Comparison of ENCODE assay signal across 8 cellular contexts in genomic region chr3:152257246-152258074, GRCh38. TPM values are rescaled to one million over a fixed set of nuclear protein-coding genes. Genes with fewer than 3 reads are reported as not detected.
A peak's percentile ranks its signal among the peaks of the same experiment; 100 is the strongest.
DNase-seq lines count a peak whose midpoint lies in the region; ATAC-seq and TF ChIP-seq lines count a peak whose summit lies in the region.

No MANE protein-coding gene starts in this region.

- H3K36me3 Mint-ChIP-seq in IgD-negative memory B cell, result peaks cover 2% of the 10 kb centered on the region

- ATAC-seq in GM21576 (IDR thresholded peaks at IDR 0.05; ENCODE audit: unreplicated experiment), result peak; percentile 72

- DNase-seq in GM13977 (ENCODE audit: low spot score) (peak; percentile 34), fibroblast of lung (ENCODE audit: low read depth in 2 of 2) (peak; percentile 49 to 55), hippocampal formation (lab: John Stamatoyannopoulos, UW) (no peak), GM03348 (ENCODE audit: low spot score) (no peak), NCI-H1436 (lab: John Stamatoyannopoulos, UW) (no peak), hepatic stellate cell (ENCODE audit: low spot score) (no peak)

- no peak overlapping the region for H3K9ac ChIP-seq in fibroblast of lung (ENCODE audit: insufficient read depth, low read length)

- H2AFZ ChIP-seq in fibroblast of lung (ENCODE audit: low read length), result no peak overlapping the region

- no peaks in the 10 kb centered on the region for H3K27me3 Mint-ChIP-seq in IgD-negative memory B cell

- in situ Hi-C loops in GM13977 (cut with MboI; ENCODE audit: low pct_unique_long_range_greater_than_20kb, low sequenced_read_pairs, unreplicated experiment), result no loop called here

- peak overlapping the region; percentile 10 to 87 (median 74) for H3K27ac Mint-ChIP-seq in IgD-negative memory B cell

- H3K9me3 ChIP-seq in fibroblast of lung (ENCODE audit: control insufficient read depth, insufficient read depth, low read depth, low read length), result no peaks in the 10 kb centered on the region

- no peaks in the 10 kb centered on the region for H3K36me3 ChIP-seq in fibroblast of lung (ENCODE audit: control insufficient read depth, insufficient read depth, low read length)

- H3K9me3 Mint-ChIP-seq in IgD-negative memory B cell, result no peaks in the 10 kb centered on the region

- TF ChIP-seq CTCF in GM13977 (IDR thresholded peaks at IDR 0.05; ENCODE audit: extremely low read depth, insufficient read depth, missing control alignments) (no peak), fibroblast of lung (conservative IDR thresholded peaks at IDR 0.05 in 1 of 2, IDR thresholded peaks at IDR 0.05 in 1 of 2; ENCODE audit: low read depth in 1 of 2, low read length in 2 of 2) (no peak)

- no peaks in the 10 kb centered on the region for H3K27me3 ChIP-seq in fibroblast of lung (ENCODE audit: control insufficient read depth, insufficient read depth, low read length)

- peaks cover 68 to 75% (median 73%) of the 10 kb centered on the region in 3 donors for H3K4me1 Mint-ChIP-seq in IgD-negative memory B cell

- peak overlapping the region; percentile 0 to 82 (median 50) for H3K4me3 Mint-ChIP-seq in IgD-negative memory B cell

- no peak overlapping the region for H3K4me2 ChIP-seq in fibroblast of lung (ENCODE audit: extremely low read depth, insufficient read depth, low read length)

- H3K27ac ChIP-seq in fibroblast of lung (ENCODE audit: insufficient read depth, low read length), result no peak overlapping the region

- H3K4me1 ChIP-seq in fibroblast of lung (ENCODE audit: control insufficient read depth, extremely low read depth, insufficient read depth, low read length), result peaks cover 5% of the 10 kb centered on the region

- no peaks in the 10 kb centered on the region for H3K79me2 ChIP-seq in fibroblast of lung (ENCODE audit: control insufficient read depth, insufficient read depth, low read length)

- no peak overlapping the region for H3K4me3 ChIP-seq in fibroblast of lung (replicated peaks in 1 of 4; ENCODE audit: control extremely low read depth in 1 of 4, insufficient read depth in 1 of 4, low read depth in 3 of 4, low read length in 4 of 4)

- no peaks in the 10 kb centered on the region for H4K20me1 ChIP-seq in fibroblast of lung (ENCODE audit: control insufficient read depth, extremely low read depth, insufficient read depth, low read length)

RNA-seq across cellular contexts. Expression of gene MBNL1, which starts 11.3 kb away (rescaled TPM):
- polyA plus RNA-seq in IgD-negative memory B cell (200 TPM), fibroblast of lung (145 and 150 TPM in 2 replicates)
- total RNA-seq in fibroblast of lung, result 196 and 213 TPM in 2 replicates
- 83.0 and 112 TPM in 2 replicates for polyA plus RNA-seq in fibroblast of lung (2012)
- 204 and 278 TPM in 2 replicates for polyA minus RNA-seq in fibroblast of lung (ENCODE audit: low replicate concordance)

Comparison
In these comparisons a context has a peak if more than half of its experiments do, and no peak if none do; other contexts are left out.
1. DNase-seq: peak in GM13977 (single experiment) and fibroblast of lung (2 of 2); none in hippocampal formation (0 of 2), GM03348 (single experiment), NCI-H1436 (single experiment) and hepatic stellate cell (single experiment).